ENCODE assay signal across 12 cellular contexts in the genomic region with DNA sequence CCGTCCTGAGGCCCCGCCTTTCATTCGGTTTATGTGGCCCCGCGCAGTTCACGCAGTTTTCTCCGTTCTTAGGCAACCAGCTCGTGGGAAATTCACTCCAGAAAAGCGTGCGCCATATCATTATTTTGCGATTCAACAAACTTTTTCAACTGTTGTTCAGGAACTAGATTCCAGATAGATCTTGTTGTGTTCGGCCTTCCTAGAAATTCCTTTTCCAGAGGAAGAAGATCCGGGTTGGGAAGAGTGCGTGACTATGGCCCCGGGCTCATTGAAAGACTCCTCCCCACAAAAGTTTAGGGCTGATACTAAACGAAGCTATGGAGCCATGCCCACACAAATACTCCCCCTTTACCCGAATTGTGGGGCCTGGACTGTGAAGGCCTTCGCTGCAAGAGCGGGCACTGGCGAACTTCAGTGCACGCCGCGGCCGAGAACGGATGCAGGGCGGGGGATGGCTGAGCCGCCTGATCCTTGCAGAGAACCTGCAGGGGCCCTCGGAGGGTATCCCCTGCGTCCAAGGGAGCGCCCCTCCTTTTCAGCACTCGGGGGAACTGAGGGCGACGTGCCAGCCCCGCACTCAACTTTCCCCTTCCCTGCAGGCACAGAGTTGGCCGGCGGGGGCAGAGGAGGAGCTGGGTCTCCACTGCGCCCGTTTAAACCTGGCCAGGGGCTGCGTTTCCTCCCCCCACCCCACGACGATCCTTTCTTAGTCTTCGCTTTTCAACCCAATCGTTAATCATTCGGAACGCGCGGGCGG. TPM values are rescaled to one million over a fixed set of nuclear protein-coding genes. Genes with fewer than 3 reads are reported as not detected.
DNase-seq lines count a peak whose midpoint lies in the region; ATAC-seq and TF ChIP-seq lines count a peak whose summit lies in the region.
"Had no signal": no experiment of that assay in that cellular context is flagged by ENCODE, and none has a peak within 500 bp of the region (broad histone marks: within the 10 kb centered on the region; RNA-seq: fewer than 3 reads in every experiment).

No MANE protein-coding gene starts in this region.

- ATAC-seq in heart left ventricle, result peak in 1 of 4 donors; percentile 34
- no peak for ATAC-seq in Right ventricle myocardium inferior
- ATAC-seq in natural killer cell, result peak in 2 of 3 donors; percentile 11 to 18
- no peak for ATAC-seq in upper lobe of right lung
- ATAC-seq in GM21360 (IDR thresholded peaks at IDR 0.05; ENCODE audit: unreplicated experiment), result no peak

- intact Hi-C loops in heart left ventricle (cut with DNase I), result loop anchor here in 1 of 10 donors (10.0 kb wide), 1 partner anchor 379 kb away; no protein-coding TSS in a partner anchor
- intact Hi-C loops in Right ventricle myocardium inferior (cut with DNase I), result no loop called here
- intact Hi-C loops in natural killer cell (cut with micrococcal nuclease), result no loop called here
- intact Hi-C loops in upper lobe of right lung (cut with DNase I), result no loop called here

- 2 to 6% (median 3%) methylated on average over 33 to 48 of the region's 48 CpGs for WGBS in heart left ventricle, 4 donors

- H3K9me3 Mint-ChIP-seq in natural killer cell, result peaks cover 3 to 6% of the 10 kb centered on the region in 2 donors

- in situ Hi-C loops in astrocyte of the cerebellum (cut with HindIII; ENCODE audit: low sequenced_read_pairs), result no loop called here

- peaks cover 5 to 6% of the 10 kb centered on the region in 2 donors for H3K4me1 Mint-ChIP-seq in natural killer cell
- H3K4me1 Mint-ChIP-seq: stimulated activated memory B cell treated with anti-CD40 and anti-IgM and Interleukin-4, amounts not matched to agents 10 μg/mL and 1 μg/mL and 100 μg/mL, for 72 hours had no signal

- no peak for DNase-seq in heart left ventricle
- no peak for DNase-seq in Right ventricle myocardium inferior (ENCODE audit: missing footprints)
- DNase-seq in astrocyte of the cerebellum (ENCODE audit: low read depth), result no peak
- no peak for DNase-seq in natural killer cell
- no peak for DNase-seq in upper lobe of right lung
- DNase-seq in SIG-M5 (lab: John Stamatoyannopoulos, UW), result no peak
- DNase-seq in H4 (ENCODE audit: low spot score), result no peak
- DNase-seq: IMR-90, NCI-H526 treated with DMSO at 0.1 percent for 48 hours had no signal

- peaks cover 24% of the 10 kb centered on the region for H3K36me3 Mint-ChIP-seq in natural killer cell
- H3K36me3 Mint-ChIP-seq: stimulated activated memory B cell treated with anti-CD40 and anti-IgM and Interleukin-4, amounts not matched to agents 10 μg/mL and 1 μg/mL and 100 μg/mL, for 72 hours had no signal

- H3K4me3 Mint-ChIP-seq in natural killer cell, result peak overlapping the region; percentile 73
- H3K4me3 Mint-ChIP-seq: stimulated activated memory B cell treated with anti-CD40 and anti-IgM and Interleukin-4, amounts not matched to agents 10 μg/mL and 1 μg/mL and 100 μg/mL, for 72 hours had no signal

- H3K4me1 ChIP-seq in heart left ventricle (peaks cover 0 to 43% (median 7%) of the 10 kb centered on the region in 12 donors), upper lobe of right lung (no peaks in the 10 kb centered on the region)

- H3K36me3 ChIP-seq in heart left ventricle, result no peaks in the 10 kb centered on the region
- no peaks in the 10 kb centered on the region for H3K36me3 ChIP-seq in upper lobe of right lung

- no peak overlapping the region for H3K27ac Mint-ChIP-seq in natural killer cell
- H3K27ac Mint-ChIP-seq: stimulated activated memory B cell treated with anti-CD40 and anti-IgM and Interleukin-4, amounts not matched to agents 10 μg/mL and 1 μg/mL and 100 μg/mL, for 72 hours had no signal

- H3K27me3 Mint-ChIP-seq in natural killer cell (ENCODE audit: low read depth in 2 of 2), result peaks cover 46 to 56% of the 10 kb centered on the region in 2 donors

- TF ChIP-seq POLR2A in heart left ventricle (IDR thresholded peaks at IDR 0.05), result no peak

- peaks cover 71 to 95% (median 86%) of the 10 kb centered on the region in 9 donors for H3K27me3 ChIP-seq in heart left ventricle
- peaks cover 83% of the 10 kb centered on the region for H3K27me3 ChIP-seq in upper lobe of right lung

- H3K27ac ChIP-seq in heart left ventricle (no peak overlapping the region), upper lobe of right lung (no peak overlapping the region)

- TF ChIP-seq CTCF in heart left ventricle (IDR thresholded peaks at IDR 0.05) (peak in 1 of 12 donors; percentile 6), astrocyte of the cerebellum (IDR thresholded peaks at IDR 0.05; ENCODE audit: low read depth, low read length, missing control alignments) (no peak), natural killer cell (IDR thresholded peaks at IDR 0.05) (no peak), upper lobe of right lung (IDR thresholded peaks at IDR 0.05) (no peak)

- H3K4me3 ChIP-seq in heart left ventricle (peak overlapping the region in 11 of 12 donors; percentile 16 to 48 (median 34)), astrocyte of the cerebellum (ENCODE audit: low read depth, low read length) (peak overlapping the region; percentile 33), upper lobe of right lung (peak overlapping the region; percentile 2)

- H3K9me3 ChIP-seq in heart left ventricle, result no peaks in the 10 kb centered on the region
- H3K9me3 ChIP-seq in upper lobe of right lung, result no peaks in the 10 kb centered on the region

RNA-seq across cellular contexts. Expression of a gene that starts 0.9 kb away (rescaled TPM):
- not detected for total RNA-seq in heart left ventricle
- not detected for polyA plus RNA-seq in heart left ventricle
- total RNA-seq in Right ventricle myocardium inferior, result not detected
- total RNA-seq in natural killer cell, result not detected
- not detected for total RNA-seq in upper lobe of right lung
- total RNA-seq in H4 (2014; rRNA removed; shearing (Covaris generic)), result not detected in 2 replicates
- total RNA-seq: IMR-90, pulmonary artery endothelial cell had no signal
- polyA plus RNA-seq: IMR-90 had no signal

Comparison
In these comparisons a context has a peak if more than half of its experiments do, and no peak if none do; other contexts are left out.
1. ATAC-seq: peak in natural killer cell (2 of 3); none in Right ventricle myocardium inferior (single experiment), upper lobe of right lung (single experiment) and GM21360 (single experiment).
2. Peak in every context shown above with its lines, with median percentiles within 50 percentile points of each other: H3K4me3 ChIP-seq.